In the genomic region with DNA sequence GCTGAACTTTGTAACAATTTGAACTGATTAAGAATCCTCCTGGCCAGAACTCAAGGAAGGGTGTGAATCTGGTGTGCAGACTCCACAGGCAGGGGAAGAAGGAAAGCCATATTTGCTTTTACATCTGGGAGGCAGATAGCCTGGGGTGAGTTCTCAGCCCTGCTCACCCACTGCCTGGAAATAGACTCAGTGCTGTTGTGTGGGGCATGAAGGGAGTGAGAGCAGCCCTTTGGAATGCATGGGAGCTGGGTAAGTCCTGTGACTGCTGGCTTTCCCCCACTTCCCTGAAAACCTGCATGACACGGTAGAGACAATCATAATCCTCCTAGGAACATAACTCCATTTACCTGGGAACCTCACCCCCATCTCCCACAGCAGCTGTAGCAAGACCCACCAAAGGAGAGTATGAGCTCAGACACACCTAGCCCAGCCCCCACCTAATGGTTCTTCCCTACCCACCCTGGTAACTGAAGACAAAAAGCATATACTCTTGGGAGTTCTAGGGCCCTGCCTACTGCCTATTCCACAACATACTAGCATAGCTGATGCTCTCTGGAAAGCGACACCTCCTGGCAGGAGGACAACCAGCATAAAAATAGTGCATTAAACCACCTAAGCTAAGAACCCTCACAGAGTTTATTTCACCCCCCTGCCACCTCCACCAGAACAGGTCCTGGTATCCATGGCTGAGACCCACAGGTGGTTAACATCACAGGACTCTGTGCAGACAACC, we compare ENCODE assay signal across 1 cellular context.
TF ChIP-seq lines count a peak whose summit lies in the region.

No MANE protein-coding gene starts in this region.

TF ChIP-seq in GM23338, 12 proteins besides CTCF, POLR2A, EP300 and RAD21 (continued from another document):
- TF ChIP-seq, protein P1, sequence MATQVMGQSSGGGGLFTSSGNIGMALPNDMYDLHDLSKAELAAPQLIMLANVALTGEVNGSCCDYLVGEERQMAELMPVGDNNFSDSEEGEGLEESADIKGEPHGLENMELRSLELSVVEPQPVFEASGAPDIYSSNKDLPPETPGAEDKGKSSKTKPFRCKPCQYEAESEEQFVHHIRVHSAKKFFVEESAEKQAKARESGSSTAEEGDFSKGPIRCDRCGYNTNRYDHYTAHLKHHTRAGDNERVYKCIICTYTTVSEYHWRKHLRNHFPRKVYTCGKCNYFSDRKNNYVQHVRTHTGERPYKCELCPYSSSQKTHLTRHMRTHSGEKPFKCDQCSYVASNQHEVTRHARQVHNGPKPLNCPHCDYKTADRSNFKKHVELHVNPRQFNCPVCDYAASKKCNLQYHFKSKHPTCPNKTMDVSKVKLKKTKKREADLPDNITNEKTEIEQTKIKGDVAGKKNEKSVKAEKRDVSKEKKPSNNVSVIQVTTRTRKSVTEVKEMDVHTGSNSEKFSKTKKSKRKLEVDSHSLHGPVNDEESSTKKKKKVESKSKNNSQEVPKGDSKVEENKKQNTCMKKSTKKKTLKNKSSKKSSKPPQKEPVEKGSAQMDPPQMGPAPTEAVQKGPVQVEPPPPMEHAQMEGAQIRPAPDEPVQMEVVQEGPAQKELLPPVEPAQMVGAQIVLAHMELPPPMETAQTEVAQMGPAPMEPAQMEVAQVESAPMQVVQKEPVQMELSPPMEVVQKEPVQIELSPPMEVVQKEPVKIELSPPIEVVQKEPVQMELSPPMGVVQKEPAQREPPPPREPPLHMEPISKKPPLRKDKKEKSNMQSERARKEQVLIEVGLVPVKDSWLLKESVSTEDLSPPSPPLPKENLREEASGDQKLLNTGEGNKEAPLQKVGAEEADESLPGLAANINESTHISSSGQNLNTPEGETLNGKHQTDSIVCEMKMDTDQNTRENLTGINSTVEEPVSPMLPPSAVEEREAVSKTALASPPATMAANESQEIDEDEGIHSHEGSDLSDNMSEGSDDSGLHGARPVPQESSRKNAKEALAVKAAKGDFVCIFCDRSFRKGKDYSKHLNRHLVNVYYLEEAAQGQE (IDR thresholded peaks at IDR 0.05; ENCODE audit: unreplicated experiment) = no peak
- TF ChIP-seq, protein P2, sequence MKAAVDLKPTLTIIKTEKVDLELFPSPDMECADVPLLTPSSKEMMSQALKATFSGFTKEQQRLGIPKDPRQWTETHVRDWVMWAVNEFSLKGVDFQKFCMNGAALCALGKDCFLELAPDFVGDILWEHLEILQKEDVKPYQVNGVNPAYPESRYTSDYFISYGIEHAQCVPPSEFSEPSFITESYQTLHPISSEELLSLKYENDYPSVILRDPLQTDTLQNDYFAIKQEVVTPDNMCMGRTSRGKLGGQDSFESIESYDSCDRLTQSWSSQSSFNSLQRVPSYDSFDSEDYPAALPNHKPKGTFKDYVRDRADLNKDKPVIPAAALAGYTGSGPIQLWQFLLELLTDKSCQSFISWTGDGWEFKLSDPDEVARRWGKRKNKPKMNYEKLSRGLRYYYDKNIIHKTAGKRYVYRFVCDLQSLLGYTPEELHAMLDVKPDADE (IDR thresholded peaks at IDR 0.05) = no peak
TF ChIP-seq in GM23338: peak in this region for 0.
